In genomic region chr1:154784924-154785531, GRCh38 we compare ENCODE assay signal across 8 cellular contexts.
DNase-seq lines count a peak whose midpoint lies in the region; ATAC-seq and TF ChIP-seq lines count a peak whose summit lies in the region.

No MANE protein-coding gene starts in this region.

- no peak for TF ChIP-seq CTCF in heart right ventricle (IDR thresholded peaks at IDR 0.05)

- H3K4me1 ChIP-seq in heart right ventricle: peaks cover 0 to 11% (median 0%) of the 10 kb centered on the region in 9 donors

- peaks cover 0 to 7% (median 0%) of the 10 kb centered on the region in 7 donors for H3K27me3 ChIP-seq in heart right ventricle

- H3K36me3 ChIP-seq in heart right ventricle: peaks cover 0 to 6% (median 0%) of the 10 kb centered on the region in 9 donors

- intact Hi-C loops in heart right ventricle (cut with DNase I) (no loop called here), Right ventricle myocardium inferior (cut with DNase I) (no loop called here)

- H3K4me3 ChIP-seq in heart right ventricle: no peak overlapping the region

- no peaks in the 10 kb centered on the region for H3K9me3 ChIP-seq in heart right ventricle

- WGBS in heart right ventricle, 2 donors: 59 to 60% methylated on average over 2 of the region's 2 CpGs

- ATAC-seq in heart right ventricle (peak in 6 of 8 donors; percentile 41 to 77 (median 67)), Right ventricle myocardium inferior (no peak), HG03442 (IDR thresholded peaks at IDR 0.05; ENCODE audit: unreplicated experiment) (peak; percentile 73), GM18519 (IDR thresholded peaks at IDR 0.05; ENCODE audit: low FRiP score, unreplicated experiment) (no peak)

- DNase-seq in heart right ventricle (peak in 1 of 2 donors; percentile 17), Right ventricle myocardium inferior (ENCODE audit: missing footprints) (no peak), islet precursor cell (no peak), D341Med (ENCODE audit: low spot score) (no peak)
- DNase-seq in activated effector memory CD4-positive, alpha-beta T cell treated with Interleukin-2 at 50 U/mL for 16 hours: peak; percentile 7
- DNase-seq in stimulated activated CD4-positive, alpha-beta T cell treated with anti-CD3 and anti-CD28 coated beads, Interleukin-15, amount 100 ng/mL, for 24 hours: peak; percentile 64

- peak overlapping the region in 1 of 10 donors; percentile 64 for H3K27ac ChIP-seq in heart right ventricle

Comparison
In these comparisons a context has a peak if more than half of its experiments do, and no peak if none do; other contexts are left out.
1. ATAC-seq: peak in heart right ventricle (6 of 8) and HG03442 (single experiment); none in Right ventricle myocardium inferior (single experiment) and GM18519 (single experiment).
2. DNase-seq: peak in activated effector memory CD4-positive, alpha-beta T cell treated with Interleukin-2 at 50 U/mL for 16 hours (single experiment) and stimulated activated CD4-positive, alpha-beta T cell treated with anti-CD3 and anti-CD28 coated beads, Interleukin-15, amount 100 ng/mL, for 24 hours (single experiment); none in Right ventricle myocardium inferior (single experiment), islet precursor cell (single experiment) and D341Med (single experiment).